Comparison of ENCODE assay signal across 25 cellular contexts in the genomic region with DNA sequence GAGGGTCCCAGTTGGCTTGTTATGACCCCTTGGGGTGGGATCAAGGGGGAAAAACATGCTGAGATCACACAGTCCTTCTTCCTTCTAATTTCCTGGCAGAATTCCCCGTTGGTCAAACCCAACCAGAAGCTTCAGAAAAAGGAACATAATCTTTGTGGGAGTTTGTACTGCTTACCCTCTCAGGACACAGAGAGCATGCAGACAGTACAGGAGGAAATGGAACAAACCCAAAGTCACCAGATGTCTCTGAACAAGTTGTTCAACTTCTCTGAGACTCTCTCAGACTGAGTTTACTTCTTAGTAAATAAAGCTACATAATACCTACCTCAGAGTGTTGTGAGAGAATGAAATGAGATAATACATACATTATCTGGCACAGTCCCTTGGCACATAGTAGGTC.
"Had no signal": no experiment of that assay in that cellular context is flagged by ENCODE, and none has a peak within 500 bp of the region (broad histone marks: within the 10 kb centered on the region; RNA-seq: fewer than 3 reads in every experiment).

No MANE protein-coding gene starts in this region.

- H3K79me2 ChIP-seq: hepatocyte, parathyroid adenoma had no signal

- H3K36me3 Mint-ChIP-seq: natural killer cell; stimulated activated effector memory CD8-positive, alpha-beta T cell treated with anti-CD3 and anti-CD28 coated beads, Interleukin-12 subunit alpha, Interleukin-12 subunit beta, amount 100 ng/mL, for 72 hours; type B pancreatic cell had no signal

- H3K27ac ChIP-seq: coronary artery, esophagus muscularis mucosa, foreskin keratinocyte, gastroesophageal sphincter, heart left ventricle, hepatocyte, left lung, lower lobe of right lung, neutrophil, parathyroid adenoma, psoas muscle, sigmoid colon, stomach, thyroid gland had no signal

- H3K4me1 ChIP-seq: esophagus muscularis mucosa, foreskin keratinocyte, gastroesophageal sphincter, heart left ventricle, left lung, lower lobe of right lung, parathyroid adenoma, psoas muscle, sigmoid colon, stomach, thyroid gland had no signal

- H3K4me3 ChIP-seq: coronary artery, esophagus muscularis mucosa, gastroesophageal sphincter, heart left ventricle, hepatocyte, left lung, lower lobe of right lung, psoas muscle, sigmoid colon, stomach, thyroid gland had no signal

- H3K9ac ChIP-seq: parathyroid adenoma had no signal

- H3K9me3 ChIP-seq: esophagus muscularis mucosa, gastroesophageal sphincter, heart left ventricle, left lung, lower lobe of right lung, neutrophil, psoas muscle, sigmoid colon, stomach, thyroid gland had no signal

- H3K27ac Mint-ChIP-seq: natural killer cell; stimulated activated effector memory CD8-positive, alpha-beta T cell treated with anti-CD3 and anti-CD28 coated beads, Interleukin-12 subunit alpha, Interleukin-12 subunit beta, amount 100 ng/mL, for 72 hours; type B pancreatic cell had no signal

- DNase-seq: dermis blood vessel endothelial cell; effector memory CD4-positive, alpha-beta T cell; foreskin keratinocyte; heart left ventricle; kidney; left lung; lower lobe of right lung; natural killer cell; psoas muscle; right cardiac atrium; sigmoid colon; stimulated activated CD4-positive, alpha-beta T cell treated with anti-CD3 and anti-CD28 coated beads, Interleukin-2, amount 100 ng/mL, for 24 hours; stimulated activated CD4-positive, alpha-beta T cell treated with anti-CD3 and anti-CD28 coated beads, Interleukin-4, amount 100 ng/mL, for 24 hours; stimulated activated naive CD4-positive, alpha-beta T cell treated with Interleukin-2 at 50 U/mL for 16 hours; stomach; thyroid gland had no signal

- H3K9me3 Mint-ChIP-seq: natural killer cell; stimulated activated effector memory CD8-positive, alpha-beta T cell treated with anti-CD3 and anti-CD28 coated beads, Interleukin-12 subunit alpha, Interleukin-12 subunit beta, amount 100 ng/mL, for 72 hours had no signal

- H3K4me1 Mint-ChIP-seq: natural killer cell; stimulated activated effector memory CD8-positive, alpha-beta T cell treated with anti-CD3 and anti-CD28 coated beads, Interleukin-12 subunit alpha, Interleukin-12 subunit beta, amount 100 ng/mL, for 72 hours had no signal

- H3K36me3 ChIP-seq: esophagus muscularis mucosa, gastroesophageal sphincter, heart left ventricle, left lung, lower lobe of right lung, neutrophil, sigmoid colon, stomach, thyroid gland had no signal

- H3K4me2 ChIP-seq: hepatocyte had no signal

- H3K4me3 Mint-ChIP-seq: natural killer cell; stimulated activated effector memory CD8-positive, alpha-beta T cell treated with anti-CD3 and anti-CD28 coated beads, Interleukin-12 subunit alpha, Interleukin-12 subunit beta, amount 100 ng/mL, for 72 hours; type B pancreatic cell had no signal

- FAIRE-seq: endothelial cell of umbilical vein, kidney had no signal

- H3K27me3 ChIP-seq: esophagus muscularis mucosa, foreskin keratinocyte, gastroesophageal sphincter, heart left ventricle, hepatocyte, left lung, neutrophil, sigmoid colon, stomach, thyroid gland had no signal

- H2AFZ ChIP-seq: hepatocyte, parathyroid adenoma had no signal
